Comparison of ENCODE assay signal across 8 cellular contexts in genomic region chr5:32312194-32312681, GRCh38. TPM values are rescaled to one million over a fixed set of nuclear protein-coding genes. Genes with fewer than 3 reads are reported as not detected.
DNase-seq lines count a peak whose midpoint lies in the region; ATAC-seq, FAIRE-seq and TF ChIP-seq lines count a peak whose summit lies in the region.

No MANE protein-coding gene starts in this region.

- no peak overlapping the region for H2BK20ac ChIP-seq in H1 (ENCODE audit: low read length)

- H3K27me3 ChIP-seq in H1 (replicated peaks in 1 of 4; ENCODE audit: control insufficient read depth in 3 of 4, extremely low read depth in 1 of 4, insufficient read depth in 3 of 4, low read length in 3 of 4), result no peaks in the 10 kb centered on the region
- H3K27me3 ChIP-seq in mesenchymal stem cell (ENCODE audit: control insufficient read depth in 1 of 2, insufficient read depth in 1 of 2, low read length in 2 of 2), result no peaks in the 10 kb centered on the region

- H2BK5ac ChIP-seq in H1 (ENCODE audit: low read depth, low read length) (0 out of 2 replicates have a peak overlapping the region, but pooled peaks have one; percentile 78), mesenchymal stem cell (ENCODE audit: low read depth, low read length, poor library complexity, severe bottlenecking) (peak overlapping the region; percentile 4)

- H4K8ac ChIP-seq in H1 (ENCODE audit: extremely low read depth, insufficient read depth, low read length) (peak overlapping the region; percentile 93), mesenchymal stem cell (ENCODE audit: low read length) (peak overlapping the region; percentile 19)

- H3K4me1 ChIP-seq in H1 (replicated peaks in 1 of 4; ENCODE audit: control insufficient read depth in 3 of 4, insufficient read depth in 4 of 4, low read length in 3 of 4), result peaks cover 0 to 8% (median 4%) of the 10 kb centered on the region in 4 experiments; a peak in 5 of 7 replicates
- peaks cover 8% of the 10 kb centered on the region for H3K4me1 ChIP-seq in mesenchymal stem cell (ENCODE audit: control insufficient read depth, insufficient read depth, low read depth, low read length)

- peak overlapping the region; percentile 31 for H4K5ac ChIP-seq in H1 (ENCODE audit: insufficient read length, low read depth, low read length)

- no peak for FAIRE-seq in H1 (lab: Jason Lieb, UNC)

- H3K36me3 ChIP-seq in H1 (ENCODE audit: control insufficient read depth in 2 of 4, insufficient read depth in 4 of 4, low read length in 3 of 4) (no peaks in the 10 kb centered on the region; a peak in 2 of 8 replicates), mesenchymal stem cell (ENCODE audit: control insufficient read depth in 1 of 2, insufficient read depth in 2 of 2, low read depth in 1 of 2, low read length in 2 of 2) (no peaks in the 10 kb centered on the region)

- no peak for TF ChIP-seq EP300 in H1 (IDR thresholded peaks at IDR 0.05; ENCODE audit: borderline replicate concordance in 1 of 2, low read depth in 2 of 2, low read length in 2 of 2)

- H3K23me2 ChIP-seq in H1 (ENCODE audit: low read depth, low read length), result peaks cover 7% of the 10 kb centered on the region

- H3K9ac ChIP-seq in H1 (replicated peaks in 1 of 4; ENCODE audit: extremely low read depth in 1 of 4, low read depth in 3 of 4, low read length in 3 of 4) (peak overlapping the region; percentile 49 to 99 (median 74)), mesenchymal stem cell (ENCODE audit: low read length) (peak overlapping the region; percentile 85)

- 4% methylated on average over 26 of the region's 46 CpGs; no CpG with 5 or more reads in 1 of the 2 experiments for WGBS in H1 (ENCODE audit: extremely low coverage in 1 of 2, insufficient coverage in 1 of 2, insufficient read length in 1 of 2, insufficient replicate concordance in 2 of 2, low coverage in 1 of 2, low lambda C conversion rate in 2 of 2, missing lambda C conversion rate in 1 of 2), 2 experiments
- WGBS in mesenchymal stem cell, result under 1% methylated on average over 46 of the region's 46 CpGs

- H3K56ac ChIP-seq in H1 (replicated peaks; ENCODE audit: insufficient read length, low read depth, low read length), result peak overlapping the region; percentile 86

- H2BK120ac ChIP-seq in H1 (replicated peaks; ENCODE audit: low read depth, low read length), result no peak overlapping the region
- H2BK120ac ChIP-seq in mesenchymal stem cell (ENCODE audit: low read depth, low read length), result peak overlapping the region; percentile 89

- H3K4ac ChIP-seq in H1 (replicated peaks; ENCODE audit: insufficient read length, low read depth, low read length) (no peak overlapping the region), mesenchymal stem cell (ENCODE audit: low read depth in 1 of 2, low read length in 2 of 2) (peak overlapping the region; percentile 40 to 94)

- peaks cover 0 to 5% of the 10 kb centered on the region in 2 experiments for H4K20me1 ChIP-seq in H1 (replicated peaks in 1 of 2; ENCODE audit: control insufficient read depth in 1 of 2, insufficient read depth in 2 of 2, low read length in 2 of 2)

- no peak overlapping the region for H3K23ac ChIP-seq in H1 (ENCODE audit: insufficient read length)
- peak overlapping the region in 1 of 2 experiments; percentile 96 for H3K23ac ChIP-seq in mesenchymal stem cell (ENCODE audit: low read length in 2 of 2)

- H3K27ac ChIP-seq in H1 (ENCODE audit: low read depth, low read length) (peak overlapping the region; percentile 70; the same call in 1 of the 2 replicates), mesenchymal stem cell (ENCODE audit: low read length, poor library complexity, severe bottlenecking) (no peak overlapping the region)

- H3K79me1 ChIP-seq in H1 (ENCODE audit: low read depth, low read length), result no peaks in the 10 kb centered on the region; the same call in 1 of the 2 replicates
- H3K79me1 ChIP-seq in mesenchymal stem cell (replicated peaks; ENCODE audit: low read length, poor library complexity, severe bottlenecking), result no peaks in the 10 kb centered on the region

- H3K4me2 ChIP-seq in H1 (ENCODE audit: insufficient read depth in 1 of 2, low read depth in 2 of 2, low read length in 2 of 2) (peak overlapping the region; percentile 71 to 94), mesenchymal stem cell (ENCODE audit: low read length, poor library complexity, severe bottlenecking) (peak overlapping the region; percentile 49)

- peaks cover 17 to 50% of the 10 kb centered on the region in 2 experiments for H3K79me2 ChIP-seq in H1 (ENCODE audit: control insufficient read depth in 1 of 2, insufficient read depth in 2 of 2, low read length in 2 of 2)

- POLR2A ChIA-PET in H1 (lab: Charles Lee; ENCODE audit: partially characterized antibody), result interaction anchor here (0.8 to 1.2 kb wide), 4 partner anchors 13 to 28 kb away, joined by 3 to 4 read pairs (median 3); no protein-coding TSS in a partner anchor

- TF ChIP-seq POLR2A in H1 (IDR thresholded peaks at IDR 0.05; ENCODE audit: control extremely low read depth in 1 of 2, low read depth in 2 of 2, low read length in 2 of 2), result peak in 1 of 2 experiments; percentile 74; a peak in 2 of 3 replicates

- no peak overlapping the region for H2AK5ac ChIP-seq in H1 (ENCODE audit: low read depth, low read length)
- H2AK5ac ChIP-seq in mesenchymal stem cell (ENCODE audit: low read length, severe bottlenecking), result no peak overlapping the region

- H2BK15ac ChIP-seq in H1 (ENCODE audit: low read length) (no peak overlapping the region), mesenchymal stem cell (ENCODE audit: low read depth, poor library complexity, severe bottlenecking) (peak overlapping the region; percentile 73)

- peak overlapping the region; percentile 30 for H4K91ac ChIP-seq in H1 (replicated peaks; ENCODE audit: insufficient read length, low read length)
- peak overlapping the region; percentile 64 for H4K91ac ChIP-seq in mesenchymal stem cell (ENCODE audit: low read length)

- CTCF ChIA-PET in H1 (lab: Charles Lee; ENCODE audit: partially characterized antibody), result no interaction called here

- no peak for TF ChIP-seq CTCF in H1 (IDR thresholded peaks at IDR 0.05; ENCODE audit: control extremely low read depth in 1 of 3, insufficient read depth in 1 of 3, low read depth in 1 of 3, low read length in 3 of 3)

- peak; percentile 29 for ATAC-seq in HG02840 (IDR thresholded peaks at IDR 0.05; ENCODE audit: low FRiP score, unreplicated experiment)

- H3K14ac ChIP-seq in H1 (ENCODE audit: insufficient read length) (no peak overlapping the region), mesenchymal stem cell (ENCODE audit: low read length in 2 of 2) (no peak overlapping the region)

- TF ChIP-seq RAD21 in H1 (IDR thresholded peaks at IDR 0.05 in 1 of 2, conservative IDR thresholded peaks at IDR 0.05 in 1 of 2; ENCODE audit: low read depth in 2 of 2, low read length in 2 of 2), result no peak

- H2AFZ ChIP-seq in H1 (ENCODE audit: low read length) (no peak overlapping the region), mesenchymal stem cell (ENCODE audit: low read depth, low read length) (peak overlapping the region; percentile 75)

- DNase-seq in NCI-H1417 (lab: John Stamatoyannopoulos, UW) (peak; percentile 37 to 84 (median 82)), NCI-H1417 treated with DMSO at 0.1 percent for 48 hours (lab: John Stamatoyannopoulos, UW) (no peak), NCI-H2107 treated with DMSO at 0.1 percent for 48 hours (lab: John Stamatoyannopoulos, UW; ENCODE audit: unreplicated experiment) (peak; percentile 24), H1 (ENCODE audit: low read depth in 1 of 2, low spot score in 2 of 2) (peak in 1 of 2 experiments; percentile 66), mesenchymal stem cell (peak; percentile 81)
- peak; percentile 15 to 18 for DNase-seq in activated CD4-positive, alpha-beta T cell treated with anti-CD3 and anti-CD28 coated beads, Interleukin-2, amount 50 U/mL, for 4 hours
- DNase-seq in stimulated activated CD8-positive, alpha-beta memory T cell treated with anti-CD3 and anti-CD28 coated beads, Interleukin-2, amount 100 ng/mL, for 1 hour (ENCODE audit: low read depth in 2 of 2), result peak; percentile 7 to 13

- H3K9me3 ChIP-seq in H1 (ENCODE audit: insufficient read depth in 2 of 2, low read depth in 1 of 2, low read length in 1 of 2), result no peaks in the 10 kb centered on the region
- H3K9me3 ChIP-seq in mesenchymal stem cell (ENCODE audit: control insufficient read depth, low read length), result no peaks in the 10 kb centered on the region

- peak overlapping the region; percentile 70 to 80 (median 79) for H3K4me3 ChIP-seq in H1 (ENCODE audit: extremely low read depth in 1 of 4, insufficient read depth in 2 of 4, low read depth in 3 of 4, low read length in 4 of 4)
- H3K4me3 ChIP-seq in mesenchymal stem cell (ENCODE audit: insufficient read depth in 1 of 2, low read depth in 1 of 2, low read length in 2 of 2), result peak overlapping the region; percentile 88

- H3K18ac ChIP-seq in H1 (ENCODE audit: extremely low read depth, low read length), result peak overlapping the region; percentile 95
- peak overlapping the region; percentile 92 to 94 for H3K18ac ChIP-seq in mesenchymal stem cell (ENCODE audit: low read depth in 1 of 2, low read length in 2 of 2)

- no peak overlapping the region for H2BK12ac ChIP-seq in H1 (ENCODE audit: low read depth, low read length)
- H2BK12ac ChIP-seq in mesenchymal stem cell (ENCODE audit: low read length in 2 of 2), result peak overlapping the region in 1 of 2 experiments; percentile 45

TF ChIP-seq in H1, 55 proteins besides CTCF, POLR2A, EP300 and RAD21 (continues in another document):
- TF ChIP-seq TAF1 (IDR thresholded peaks at IDR 0.05; ENCODE audit: low read depth, low read length) (0 out of 2 replicates have a peak, but pooled peaks have one; percentile 47), TBP (IDR thresholded peaks at IDR 0.05; ENCODE audit: low read depth, low read length) (0 out of 2 replicates have a peak, but pooled peaks have one; percentile 25), NRF1 (IDR thresholded peaks at IDR 0.05; ENCODE audit: low read depth, low read length) (no peak), KDM4A (IDR thresholded peaks at IDR 0.05; ENCODE audit: low read depth, low read length, severe bottlenecking) (peak; percentile 81), CBX5 (IDR thresholded peaks at IDR 0.05; ENCODE audit: low read depth, low read length) (no peak), SIX5 (IDR thresholded peaks at IDR 0.05; ENCODE audit: low read depth, low read length) (no peak), TAF7 (optimal IDR thresholded peaks at IDR 0.05; ENCODE audit: borderline replicate concordance, low read depth, low read length) (peak; percentile 13)

RNA-seq across cellular contexts. Expression of gene MTMR12, which starts 0.5 kb away (rescaled TPM):
- 49.3 and 59.3 TPM in 2 replicates for total RNA-seq in H1 (2021; fragmentation: NEBNext Ultra II Directional; extraction: Animal tissue kit (Norgen Biotek cat#: 25700))
- 19.1 and 19.3 TPM in 2 replicates for polyA plus RNA-seq in H1 (2011; rRNA removed)
- polyA plus RNA-seq in H1 (2011; cell fraction: cytosol; rRNA removed), result 23.2 TPM
- 14.4 TPM for polyA plus RNA-seq in H1 (2011; cell fraction: nucleus; rRNA removed)
- polyA plus RNA-seq in H1 (2012, experiment 1 of 2), result 19.9 to 33.7 TPM (median 25.2 TPM) in 4 replicates
- polyA plus RNA-seq in H1 (2012, experiment 2 of 2), result 4.4 TPM
- 22.6 TPM for polyA plus RNA-seq in H1 (2013, experiment 1 of 2)
- polyA plus RNA-seq in H1 (2013, experiment 2 of 2), result 23.5 TPM
- 40.1 and 53.5 TPM in 2 replicates for polyA minus RNA-seq in H1 (2011; rRNA and poly(A)+ RNA removed)
- polyA minus RNA-seq in H1 (2011; cell fraction: cytosol; rRNA and poly(A)+ RNA removed), result 35.7 TPM
- polyA minus RNA-seq in H1 (2011; cell fraction: nucleus; rRNA and poly(A)+ RNA removed), result 45.8 TPM
- polyA plus RNA-seq in mesenchymal stem cell (2013, experiment 1 of 2), result 11.1 TPM
- 11.7 TPM for polyA plus RNA-seq in mesenchymal stem cell (2013, experiment 2 of 2)
